17 cellular contexts compared by ENCODE assay signal in genomic region chr4:1041936-1042330, GRCh38. TPM values are rescaled to one million over a fixed set of nuclear protein-coding genes. Genes with fewer than 3 reads are reported as not detected.
DNase-seq lines count a peak whose midpoint lies in the region; FAIRE-seq and TF ChIP-seq lines count a peak whose summit lies in the region.
"Had no signal": no experiment of that assay in that cellular context is flagged by ENCODE, and none has a peak within 500 bp of the region (broad histone marks: within the 10 kb centered on the region; RNA-seq: fewer than 3 reads in every experiment).

No MANE protein-coding gene starts in this region.

- H4K5ac ChIP-seq in H1 (ENCODE audit: insufficient read length, low read depth, low read length) = no peak overlapping the region

- no peak overlapping the region for H3K56ac ChIP-seq in H1 (replicated peaks; ENCODE audit: insufficient read length, low read depth, low read length)

- H3K23ac ChIP-seq in H1 (ENCODE audit: insufficient read length) = no peak overlapping the region

- no peak for TF ChIP-seq POLR2A in H1 (IDR thresholded peaks at IDR 0.05; ENCODE audit: control extremely low read depth in 1 of 2, low read depth in 2 of 2, low read length in 2 of 2)

- DNase-seq in HFFc6 = no peak
- no peak for DNase-seq in H1 (ENCODE audit: low read depth in 1 of 2, low spot score in 2 of 2)
- no peak for DNase-seq in HPDE6-E6E7 (ENCODE audit: extremely low spot score)
- DNase-seq in activated CD4-positive, alpha-beta memory T cell treated with anti-CD3 and anti-CD28 coated beads for 36 hours = no peak
- no peak for DNase-seq in NCI-H510A treated with DMSO at 0.1 percent for 48 hours (lab: John Stamatoyannopoulos, UW)
- DNase-seq in cerebellum (ENCODE audit: low spot score) = no peak
- DNase-seq: activated CD4-positive, alpha-beta T cell treated with anti-CD3 and anti-CD28 coated beads for 48 hours; activated T-cell treated with anti-CD3 and anti-CD28 coated beads, Interleukin-2, amount 50 U/mL, for 1 hour; erythroblast; NCI-H774; T1000 had no signal

- TF ChIP-seq RAD21 in H1 (IDR thresholded peaks at IDR 0.05 in 1 of 2, conservative IDR thresholded peaks at IDR 0.05 in 1 of 2; ENCODE audit: low read depth in 2 of 2, low read length in 2 of 2) = no peak

- H2BK15ac ChIP-seq in H1 (ENCODE audit: low read length) = no peak overlapping the region

- no peaks in the 10 kb centered on the region for H3K9me3 ChIP-seq in H1 (ENCODE audit: insufficient read depth in 2 of 2, low read depth in 1 of 2, low read length in 1 of 2)
- H3K9me3 ChIP-seq: heart left ventricle, SJCRH30 had no signal

- H3K36me3 Mint-ChIP-seq in HFFc6 (ENCODE audit: low read depth) = no peaks in the 10 kb centered on the region
- H3K36me3 Mint-ChIP-seq in nephron (ENCODE audit: low read depth) = no peaks in the 10 kb centered on the region
- no peaks in the 10 kb centered on the region for H3K36me3 Mint-ChIP-seq in activated CD4-positive, alpha-beta memory T cell treated with anti-CD3 and anti-CD28 coated beads for 36 hours

- no peak overlapping the region for H3K4me3 ChIP-seq in H1 (ENCODE audit: extremely low read depth in 1 of 4, insufficient read depth in 2 of 4, low read depth in 3 of 4, low read length in 4 of 4)
- H3K4me3 ChIP-seq: heart left ventricle, SJCRH30 had no signal

- intact Hi-C loops in activated CD4-positive, alpha-beta memory T cell treated with anti-CD3 and anti-CD28 coated beads for 36 hours (cut with micrococcal nuclease) = no loop called here

- peak overlapping the region; percentile 49; the same call in 1 of the 2 replicates for H3K27ac Mint-ChIP-seq in HFFc6
- peak overlapping the region; percentile 89 to 99 (median 97) for H3K27ac Mint-ChIP-seq in nephron
- H3K27ac Mint-ChIP-seq in activated CD4-positive, alpha-beta memory T cell treated with anti-CD3 and anti-CD28 coated beads for 36 hours = no peak overlapping the region

- H3K4me2 ChIP-seq in H1 (ENCODE audit: insufficient read depth in 1 of 2, low read depth in 2 of 2, low read length in 2 of 2) = 0 out of 4 replicates have a peak overlapping the region, but pooled peaks of 1 of the 2 experiments have one; percentile 2

- H3K27me3 Mint-ChIP-seq in HFFc6 (ENCODE audit: insufficient read depth) (peaks cover 7% of the 10 kb centered on the region), nephron (ENCODE audit: low read depth) (peaks cover 27% of the 10 kb centered on the region)
- H3K27me3 Mint-ChIP-seq in activated CD4-positive, alpha-beta memory T cell treated with anti-CD3 and anti-CD28 coated beads for 36 hours = peaks cover 11% of the 10 kb centered on the region

- no peak for FAIRE-seq in H1 (lab: Jason Lieb, UNC)
- FAIRE-seq: colon, GM18507 had no signal

- no peaks in the 10 kb centered on the region for H3K36me3 ChIP-seq in H1 (ENCODE audit: control insufficient read depth in 2 of 4, insufficient read depth in 4 of 4, low read length in 3 of 4)
- H3K36me3 ChIP-seq: heart left ventricle, SJCRH30 had no signal

- H3K18ac ChIP-seq in H1 (ENCODE audit: extremely low read depth, low read length) = no peak overlapping the region

- CTCF ChIA-PET in H1 (lab: Charles Lee; ENCODE audit: partially characterized antibody) = interaction anchor here (0.8 kb wide), 1 partner anchor 12 kb away, joined by 3 read pairs; no protein-coding TSS in a partner anchor
- CTCF ChIA-PET in activated CD4-positive, alpha-beta memory T cell treated with anti-CD3 and anti-CD28 coated beads for 36 hours (lab: Charles Lee) = no interaction called here

- peak overlapping the region; percentile 53 for H3K4ac ChIP-seq in H1 (replicated peaks; ENCODE audit: insufficient read length, low read depth, low read length)

- H3K27ac ChIP-seq in 22Rv1 = peak overlapping the region; percentile 38; the same call in 1 of the 2 replicates
- no peak overlapping the region for H3K27ac ChIP-seq in H1 (ENCODE audit: low read depth, low read length)
- H3K27ac ChIP-seq: heart left ventricle, SJCRH30 had no signal

- no peak overlapping the region for H2BK20ac ChIP-seq in H1 (ENCODE audit: low read length)

- no peak for TF ChIP-seq EP300 in H1 (IDR thresholded peaks at IDR 0.05; ENCODE audit: borderline replicate concordance in 1 of 2, low read depth in 2 of 2, low read length in 2 of 2)

- H3K23me2 ChIP-seq in H1 (ENCODE audit: low read depth, low read length) = peaks cover 14% of the 10 kb centered on the region

- peaks cover 0 to 26% (median 15%) of the 10 kb centered on the region in 4 experiments; a peak in 6 of 7 replicates for H3K4me1 ChIP-seq in H1 (replicated peaks in 1 of 4; ENCODE audit: control insufficient read depth in 3 of 4, insufficient read depth in 4 of 4, low read length in 3 of 4)

- no peak overlapping the region for H2AFZ ChIP-seq in H1 (ENCODE audit: low read length)

- peaks cover 0 to 5% (median 0%) of the 10 kb centered on the region in 4 experiments; a peak in 3 of 7 replicates for H3K27me3 ChIP-seq in H1 (replicated peaks in 1 of 4; ENCODE audit: control insufficient read depth in 3 of 4, extremely low read depth in 1 of 4, insufficient read depth in 3 of 4, low read length in 3 of 4)
- H3K27me3 ChIP-seq: SJCRH30 had no signal

- no peaks in the 10 kb centered on the region for H3K79me2 ChIP-seq in H1 (ENCODE audit: control insufficient read depth in 1 of 2, insufficient read depth in 2 of 2, low read length in 2 of 2)

- no peaks in the 10 kb centered on the region for H3K79me1 ChIP-seq in H1 (ENCODE audit: low read depth, low read length)

- H3K4me1 Mint-ChIP-seq in HFFc6 (ENCODE audit: low read depth) (peaks cover 30% of the 10 kb centered on the region), nephron (peaks cover 38% of the 10 kb centered on the region)
- H3K4me1 Mint-ChIP-seq in activated CD4-positive, alpha-beta memory T cell treated with anti-CD3 and anti-CD28 coated beads for 36 hours (ENCODE audit: low read depth) = peaks cover 2% of the 10 kb centered on the region

- H2BK5ac ChIP-seq in H1 (ENCODE audit: low read depth, low read length) = no peak overlapping the region

- no peak overlapping the region for H4K91ac ChIP-seq in H1 (replicated peaks; ENCODE audit: insufficient read length, low read length)

- H3K4me3 Mint-ChIP-seq in HFFc6 = peak overlapping the region; percentile 79
- H3K4me3 Mint-ChIP-seq in nephron = peak overlapping the region; percentile 61 to 68 (median 67)
- no peak overlapping the region for H3K4me3 Mint-ChIP-seq in activated CD4-positive, alpha-beta memory T cell treated with anti-CD3 and anti-CD28 coated beads for 36 hours

- no peaks in the 10 kb centered on the region for H3K9me3 Mint-ChIP-seq in HFFc6
- H3K9me3 Mint-ChIP-seq in nephron = no peaks in the 10 kb centered on the region
- H3K9me3 Mint-ChIP-seq in activated CD4-positive, alpha-beta memory T cell treated with anti-CD3 and anti-CD28 coated beads for 36 hours = no peaks in the 10 kb centered on the region

- H2BK120ac ChIP-seq in H1 (replicated peaks; ENCODE audit: low read depth, low read length) = no peak overlapping the region

- H3K14ac ChIP-seq in H1 (ENCODE audit: insufficient read length) = no peak overlapping the region

- POLR2A ChIA-PET in H1 (lab: Charles Lee; ENCODE audit: partially characterized antibody) = no interaction called here
- POLR2A ChIA-PET in activated CD4-positive, alpha-beta memory T cell treated with anti-CD3 and anti-CD28 coated beads for 36 hours (lab: Charles Lee) = no interaction called here

- 0 out of 2 replicates have a peak overlapping the region, but pooled peaks have one; percentile 65 for H2AK5ac ChIP-seq in H1 (ENCODE audit: low read depth, low read length)

- TF ChIP-seq CTCF in 22Rv1 (IDR thresholded peaks at IDR 0.05) (no peak), HFFc6 (IDR thresholded peaks at IDR 0.05) (no peak), H1 (IDR thresholded peaks at IDR 0.05; ENCODE audit: control extremely low read depth in 1 of 3, insufficient read depth in 1 of 3, low read depth in 1 of 3, low read length in 3 of 3) (no peak), nephron (IDR thresholded peaks at IDR 0.05; ENCODE audit: unreplicated experiment in 3 of 3) (no peak)

- H4K8ac ChIP-seq in H1 (ENCODE audit: extremely low read depth, insufficient read depth, low read length) = peak overlapping the region; percentile 80; the same call in 1 of the 2 replicates

- 92% methylated on average over 8 of the region's 8 CpGs; no CpG with 5 or more reads in 1 of the 2 experiments for WGBS in H1 (ENCODE audit: extremely low coverage in 1 of 2, insufficient coverage in 1 of 2, insufficient read length in 1 of 2, insufficient replicate concordance in 2 of 2, low coverage in 1 of 2, low lambda C conversion rate in 2 of 2, missing lambda C conversion rate in 1 of 2), 2 experiments

- H2BK12ac ChIP-seq in H1 (ENCODE audit: low read depth, low read length) = no peak overlapping the region

- peaks cover 0 to 2% of the 10 kb centered on the region in 2 experiments for H4K20me1 ChIP-seq in H1 (replicated peaks in 1 of 2; ENCODE audit: control insufficient read depth in 1 of 2, insufficient read depth in 2 of 2, low read length in 2 of 2)

- H3K9ac ChIP-seq in H1 (replicated peaks in 1 of 4; ENCODE audit: extremely low read depth in 1 of 4, low read depth in 3 of 4, low read length in 3 of 4) = no peak overlapping the region

RNA-seq across cellular contexts. Expression of gene FGFRL1, which starts 30.5 kb away (rescaled TPM):
- total RNA-seq in HFFc6 (2021; fragmentation: NEBNext Ultra II Directional; extraction: Animal tissue kit (Norgen Biotek cat#: 25700)) = 10 to 100 TPM; 15.4 to 40.8 (median 17.3) TPM
- 18.8 and 18.9 TPM in 2 replicates for total RNA-seq in H1 (2021; fragmentation: NEBNext Ultra II Directional; extraction: Animal tissue kit (Norgen Biotek cat#: 25700))
- polyA plus RNA-seq in H1 (2011; rRNA removed) = 34.6 and 38.9 TPM in 2 replicates
- 27.7 TPM for polyA plus RNA-seq in H1 (2011; cell fraction: cytosol; rRNA removed)
- polyA plus RNA-seq in H1 (2011; cell fraction: nucleus; rRNA removed) = 30.1 TPM
- polyA plus RNA-seq in H1 (2012, experiment 1 of 2) = 12.6 to 21.8 TPM (median 19.7 TPM) in 4 replicates
- 15.6 TPM for polyA plus RNA-seq in H1 (2012, experiment 2 of 2)
- polyA plus RNA-seq in H1 (2013, experiment 1 of 2) = 21.1 TPM
- 22.9 TPM for polyA plus RNA-seq in H1 (2013, experiment 2 of 2)
- 72.8 and 101 TPM in 2 replicates for polyA minus RNA-seq in H1 (2011; rRNA and poly(A)+ RNA removed)
- polyA minus RNA-seq in H1 (2011; cell fraction: cytosol; rRNA and poly(A)+ RNA removed) = 20.7 TPM
- polyA minus RNA-seq in H1 (2011; cell fraction: nucleus; rRNA and poly(A)+ RNA removed) = 22.0 TPM
- 10 to 100 TPM; 12.2 to 15.1 TPM for total RNA-seq in activated CD4-positive, alpha-beta memory T cell treated with anti-CD3 and anti-CD28 coated beads for 36 hours
- 5.3 TPM for total RNA-seq in cerebellum

RNA-seq across cellular contexts. Expression of gene SLC26A1, which starts 48.7 kb away (rescaled TPM):
- total RNA-seq in HFFc6 (2021; fragmentation: NEBNext Ultra II Directional; extraction: Animal tissue kit (Norgen Biotek cat#: 25700)) = under 1 TPM in 3 of 6 experiments, not detected in 3; 0.16 to 0.38 (median 0.19) TPM
- total RNA-seq in H1 (2021; fragmentation: NEBNext Ultra II Directional; extraction: Animal tissue kit (Norgen Biotek cat#: 25700)) = not detected in 2 replicates
- polyA plus RNA-seq in H1 (2011; rRNA removed) = 0.11 and 0.14 TPM in 2 replicates
- polyA plus RNA-seq in H1 (2011; cell fraction: cytosol; rRNA removed) = 0.10 TPM
- 0.57 TPM for polyA plus RNA-seq in H1 (2011; cell fraction: nucleus; rRNA removed)
- polyA plus RNA-seq in H1 (2012, experiment 1 of 2) = 0.20 to 0.67 TPM (median 0.33 TPM) in 4 replicates
- polyA plus RNA-seq in H1 (2012, experiment 2 of 2) = 0.08 TPM
- polyA plus RNA-seq in H1 (2013, experiment 1 of 2) = 0.14 TPM
- polyA plus RNA-seq in H1 (2013, experiment 2 of 2) = 0.06 TPM
- polyA minus RNA-seq in H1 (2011; rRNA and poly(A)+ RNA removed) = 0.07 and 0.09 TPM in 2 replicates
- not detected for polyA minus RNA-seq in H1 (2011; cell fraction: cytosol; rRNA and poly(A)+ RNA removed)
- 0.20 TPM for polyA minus RNA-seq in H1 (2011; cell fraction: nucleus; rRNA and poly(A)+ RNA removed)
- total RNA-seq in activated CD4-positive, alpha-beta memory T cell treated with anti-CD3 and anti-CD28 coated beads for 36 hours = not detected
- 3.0 TPM for total RNA-seq in cerebellum
- total RNA-seq: SJCRH30 had no signal

RNA-seq across cellular contexts. Expression of gene IDUA, which starts 55.1 kb away (rescaled TPM):
- total RNA-seq in HFFc6 (2021; fragmentation: NEBNext Ultra II Directional; extraction: Animal tissue kit (Norgen Biotek cat#: 25700)) = 10 to 100 TPM; 20.9 to 40.3 (median 23.3) TPM
- total RNA-seq in H1 (2021; fragmentation: NEBNext Ultra II Directional; extraction: Animal tissue kit (Norgen Biotek cat#: 25700)) = 4.8 and 6.5 TPM in 2 replicates
- 2.8 and 5.8 TPM in 2 replicates for polyA plus RNA-seq in H1 (2011; rRNA removed)
- polyA plus RNA-seq in H1 (2011; cell fraction: cytosol; rRNA removed) = 3.5 TPM
- 30.1 TPM for polyA plus RNA-seq in H1 (2011; cell fraction: nucleus; rRNA removed)
- polyA plus RNA-seq in H1 (2012, experiment 1 of 2) = 1.3 to 4.4 TPM (median 2.7 TPM) in 4 replicates
- polyA plus RNA-seq in H1 (2012, experiment 2 of 2) = 1.2 TPM
- 2.0 TPM for polyA plus RNA-seq in H1 (2013, experiment 1 of 2)
- 2.1 TPM for polyA plus RNA-seq in H1 (2013, experiment 2 of 2)
- 0.93 and 1.1 TPM in 2 replicates for polyA minus RNA-seq in H1 (2011; rRNA and poly(A)+ RNA removed)
- polyA minus RNA-seq in H1 (2011; cell fraction: cytosol; rRNA and poly(A)+ RNA removed) = 2.7 TPM
- polyA minus RNA-seq in H1 (2011; cell fraction: nucleus; rRNA and poly(A)+ RNA removed) = 8.1 TPM
- 10 to 100 TPM in 1 of 2 experiments, 1 to 10 TPM in 1; 9.0 to 10.1 TPM for total RNA-seq in activated CD4-positive, alpha-beta memory T cell treated with anti-CD3 and anti-CD28 coated beads for 36 hours
- total RNA-seq in cerebellum = 16.7 TPM
